In the genomic region with DNA sequence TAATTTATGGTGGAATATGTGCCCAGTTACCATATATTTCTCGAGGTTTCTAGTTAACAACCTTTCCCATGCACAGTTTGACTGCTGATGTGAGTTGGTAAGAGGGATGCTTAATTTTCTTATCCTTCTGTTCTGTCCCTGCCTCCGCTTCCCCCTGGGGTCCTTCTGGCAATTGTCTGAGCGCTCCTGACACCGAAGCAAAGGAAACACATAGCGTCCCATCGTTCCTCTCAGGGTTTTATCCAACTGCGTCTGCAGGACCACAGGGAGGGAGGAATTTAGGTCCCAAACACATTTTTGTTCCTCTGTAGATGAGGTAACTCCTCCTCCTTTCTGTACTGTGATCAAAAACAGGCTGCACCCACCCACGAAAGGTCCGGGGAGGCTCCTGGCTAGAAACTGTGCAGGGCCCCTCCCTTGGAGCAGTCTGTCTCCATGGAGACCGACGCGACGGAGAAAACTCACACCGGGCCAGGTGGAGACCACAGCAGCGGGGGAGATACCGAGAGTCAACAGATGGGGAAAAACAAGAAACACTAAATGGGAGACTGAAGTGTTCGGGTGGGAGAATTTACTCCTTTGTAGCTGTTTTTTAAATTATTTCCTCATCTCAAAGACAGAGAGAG, we compare ENCODE assay signal across 8 cellular contexts.
DNase-seq lines count a peak whose midpoint lies in the region; ATAC-seq and TF ChIP-seq lines count a peak whose summit lies in the region.

No MANE protein-coding gene starts in this region.

- CTCF ChIA-PET in PC-3 (lab: Charles Lee), result no interaction called here

- H3K27me3 ChIP-seq in PC-3 (ENCODE audit: low read length), result no peaks in the 10 kb centered on the region

- no peak overlapping the region for H3K4me3 Mint-ChIP-seq in activated CD4-positive, alpha-beta T cell treated with anti-CD3 and anti-CD28 coated beads, Interleukin-2, amount 10 ng/mL, durations not matched to agents 24 days and 14 days
- H3K4me3 Mint-ChIP-seq in activated T-cell treated with anti-CD3 and anti-CD28 coated beads, Interleukin-2, amount 50 U/mL, for 24 hours, result no peak overlapping the region

- H3K4me1 ChIP-seq in PC-3 (ENCODE audit: insufficient read depth, low read length), result no peaks in the 10 kb centered on the region

- H3K4me1 Mint-ChIP-seq in activated CD4-positive, alpha-beta T cell treated with anti-CD3 and anti-CD28 coated beads, Interleukin-2, amount 10 ng/mL, durations not matched to agents 24 days and 14 days, result no peaks in the 10 kb centered on the region
- no peaks in the 10 kb centered on the region for H3K4me1 Mint-ChIP-seq in activated T-cell treated with anti-CD3 and anti-CD28 coated beads, Interleukin-2, amount 50 U/mL, for 24 hours (ENCODE audit: low read depth)

- no peak overlapping the region for H3K9ac ChIP-seq in PC-3 (ENCODE audit: low read length)

- no peaks in the 10 kb centered on the region for H3K9me2 ChIP-seq in PC-3 (replicated peaks; ENCODE audit: low read length)

- H3K27ac ChIP-seq in PC-3 (ENCODE audit: low read length), result no peak overlapping the region

- H2AFZ ChIP-seq in PC-3 (ENCODE audit: low read length), result no peak overlapping the region

- peak; percentile 27 for DNase-seq in astrocyte of the hippocampus (ENCODE audit: low read depth, low spot score)
- peak; percentile 92 for DNase-seq in left kidney (ENCODE audit: low read depth, low spot score)
- no peak for DNase-seq in dedifferentiated amniotic fluid mesenchymal stem cell (ENCODE audit: extremely low spot score)
- DNase-seq in PC-3, result no peak
- DNase-seq in activated CD4-positive, alpha-beta T cell treated with anti-CD3 and anti-CD28 coated beads, Interleukin-2, amount 10 ng/mL, durations not matched to agents 24 days and 14 days, result no peak
- no peak for DNase-seq in activated T-cell treated with anti-CD3 and anti-CD28 coated beads, Interleukin-2, amount 50 U/mL, for 24 hours

- POLR2A ChIA-PET in PC-3 (lab: Charles Lee; ENCODE audit: unreplicated experiment), result no interaction called here

- ATAC-seq in GM18907 (IDR thresholded peaks at IDR 0.05; ENCODE audit: unreplicated experiment) (peak; percentile 67), HG03280 (IDR thresholded peaks at IDR 0.05; ENCODE audit: unreplicated experiment) (peak; percentile 75), PC-3 (no peak)

- H3K9me3 ChIP-seq in PC-3 (ENCODE audit: low read length), result no peaks in the 10 kb centered on the region

- H4K20me1 ChIP-seq in PC-3 (ENCODE audit: low read length), result no peaks in the 10 kb centered on the region

- BruUV-seq in PC-3 (replicated peaks; lab: Mats Ljungman, UMichigan), result no TSS peak

- H3K27ac Mint-ChIP-seq in activated CD4-positive, alpha-beta T cell treated with anti-CD3 and anti-CD28 coated beads, Interleukin-2, amount 10 ng/mL, durations not matched to agents 24 days and 14 days, result no peak overlapping the region
- H3K27ac Mint-ChIP-seq in activated T-cell treated with anti-CD3 and anti-CD28 coated beads, Interleukin-2, amount 50 U/mL, for 24 hours, result no peak overlapping the region

- H3K79me2 ChIP-seq in PC-3 (ENCODE audit: low read length), result no peaks in the 10 kb centered on the region

- H3K27me3 Mint-ChIP-seq in activated CD4-positive, alpha-beta T cell treated with anti-CD3 and anti-CD28 coated beads, Interleukin-2, amount 10 ng/mL, durations not matched to agents 24 days and 14 days, result peaks cover 10% of the 10 kb centered on the region
- H3K27me3 Mint-ChIP-seq in activated T-cell treated with anti-CD3 and anti-CD28 coated beads, Interleukin-2, amount 50 U/mL, for 24 hours, result peaks cover 16% of the 10 kb centered on the region

- H3F3A ChIP-seq in PC-3 (ENCODE audit: low read length, unreplicated experiment), result no peaks in the 10 kb centered on the region

- no peaks in the 10 kb centered on the region for H3K36me3 Mint-ChIP-seq in activated CD4-positive, alpha-beta T cell treated with anti-CD3 and anti-CD28 coated beads, Interleukin-2, amount 10 ng/mL, durations not matched to agents 24 days and 14 days (ENCODE audit: low read depth)
- H3K36me3 Mint-ChIP-seq in activated T-cell treated with anti-CD3 and anti-CD28 coated beads, Interleukin-2, amount 50 U/mL, for 24 hours (ENCODE audit: low read depth), result no peaks in the 10 kb centered on the region

- H3K9me3 Mint-ChIP-seq in activated CD4-positive, alpha-beta T cell treated with anti-CD3 and anti-CD28 coated beads, Interleukin-2, amount 10 ng/mL, durations not matched to agents 24 days and 14 days, result peaks cover 4% of the 10 kb centered on the region
- peaks cover 2% of the 10 kb centered on the region for H3K9me3 Mint-ChIP-seq in activated T-cell treated with anti-CD3 and anti-CD28 coated beads, Interleukin-2, amount 50 U/mL, for 24 hours

- intact Hi-C loops in PC-3 (cut with micrococcal nuclease), result no loop called here
- intact Hi-C loops in activated CD4-positive, alpha-beta T cell treated with anti-CD3 and anti-CD28 coated beads, Interleukin-2, amount 10 ng/mL, durations not matched to agents 24 days and 14 days (cut with micrococcal nuclease), result no loop called here

- no peak overlapping the region for H3K4me3 ChIP-seq in PC-3 (ENCODE audit: low read length)

- no peak for TF ChIP-seq CTCF in PC-3 (conservative IDR thresholded peaks at IDR 0.05; ENCODE audit: low read depth, low read length)

- no peaks in the 10 kb centered on the region for H3K36me3 ChIP-seq in PC-3 (ENCODE audit: low read depth, low read length)

- no peak overlapping the region for H3K4me2 ChIP-seq in PC-3 (ENCODE audit: low read length)

Comparison
In these comparisons a context has a peak if more than half of its experiments do, and no peak if none do; other contexts are left out.
1. DNase-seq: peak in astrocyte of the hippocampus (single experiment) and left kidney (single experiment); none in dedifferentiated amniotic fluid mesenchymal stem cell (single experiment), PC-3 (single experiment), activated CD4-positive, alpha-beta T cell treated with anti-CD3 and anti-CD28 coated beads, Interleukin-2, amount 10 ng/mL, durations not matched to agents 24 days and 14 days (single experiment) and activated T-cell treated with anti-CD3 and anti-CD28 coated beads, Interleukin-2, amount 50 U/mL, for 24 hours (single experiment).